In the genomic region with DNA sequence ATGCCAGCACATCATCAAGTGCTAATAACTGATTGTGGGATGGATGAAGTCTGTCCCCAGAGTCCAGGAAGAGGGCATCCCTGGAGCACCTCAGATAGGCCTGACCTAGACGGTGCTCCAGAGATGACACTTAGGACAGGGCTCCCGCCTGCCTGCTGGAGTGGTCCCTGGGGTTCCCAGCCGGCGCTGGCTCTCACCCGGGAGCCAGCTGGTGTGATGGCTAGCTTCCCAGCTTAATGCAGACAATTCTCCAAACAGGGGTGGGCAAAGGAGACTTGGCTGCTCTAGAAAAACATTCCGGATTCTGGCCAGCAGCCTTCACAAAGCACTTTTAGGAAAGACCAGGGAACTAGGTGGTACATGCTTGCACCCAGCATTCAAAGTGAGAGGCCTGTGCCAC, we compare ENCODE assay signal across 22 cellular contexts. TPM values are rescaled to one million over a fixed set of nuclear protein-coding genes. Genes with fewer than 3 reads are reported as not detected.
DNase-seq lines count a peak whose midpoint lies in the region; ATAC-seq and TF ChIP-seq lines count a peak whose summit lies in the region.
"Had no signal": no experiment of that assay in that cellular context is flagged by ENCODE, and none has a peak within 500 bp of the region (broad histone marks: within the 10 kb centered on the region; RNA-seq: fewer than 3 reads in every experiment).

No MANE protein-coding gene starts in this region.

- no peak for TF ChIP-seq CTCF in body of pancreas (IDR thresholded peaks at IDR 0.05)

- H3K4me3 ChIP-seq in MG63 (no peak overlapping the region), neuronal stem cell (ENCODE audit: low read length in 2 of 2) (no peak overlapping the region), body of pancreas (no peak overlapping the region)
- H3K4me3 ChIP-seq: Peyer's patch, SJCRH30 had no signal

- H3K4me1 ChIP-seq in neuronal stem cell (ENCODE audit: control insufficient read depth in 2 of 2, insufficient read depth in 1 of 2, low read depth in 1 of 2, low read length in 2 of 2) (peaks cover 3 to 4% of the 10 kb centered on the region in 2 donors), body of pancreas (peaks cover 6% of the 10 kb centered on the region)
- H3K4me1 ChIP-seq: Peyer's patch, SJCRH30 had no signal

- H3K79me1 ChIP-seq in neuronal stem cell (ENCODE audit: low read depth, low read length) = no peaks in the 10 kb centered on the region

- no peak overlapping the region for H4K91ac ChIP-seq in neuronal stem cell (ENCODE audit: low read depth, low read length, poor library complexity)

- intact Hi-C loops in head of caudate nucleus (cut with DNase I) (no loop called here), body of pancreas (cut with DNase I) (no loop called here)

- peak overlapping the region; percentile 43 for H3K4ac ChIP-seq in neuronal stem cell (ENCODE audit: low read length)

- DNase-seq in DMS 273 (lab: John Stamatoyannopoulos, UW; ENCODE audit: unreplicated experiment) (peak; percentile 84), DMS 273 treated with DMSO at 0.1 percent for 48 hours (lab: John Stamatoyannopoulos, UW) (no peak), MG63 (peak; percentile 28), NCI-H524 (lab: John Stamatoyannopoulos, UW) (peak; percentile 23 to 61), neuronal stem cell (ENCODE audit: low spot score) (no peak), pons (ENCODE audit: low spot score) (no peak), head of caudate nucleus (no peak), body of pancreas (no peak)
- DNase-seq: AML-193; C1 segment of cervical spinal cord; Calu3; CD8-positive, alpha-beta T cell; Kasumi-1; NCI-H1436; NCI-H2029 treated with DMSO at 0.1 percent for 48 hours; NCI-H748 treated with DMSO at 0.1 percent for 48 hours; Peyer's patch; SJCRH30; T-helper 1 cell had no signal

- H2BK120ac ChIP-seq in neuronal stem cell (ENCODE audit: low read depth, low read length) = no peak overlapping the region

- H3K18ac ChIP-seq in neuronal stem cell (ENCODE audit: low read length) = no peak overlapping the region

- no peak overlapping the region for H2BK12ac ChIP-seq in neuronal stem cell (ENCODE audit: low read length)

- H3K27me3 ChIP-seq in MG63 = peaks cover 1% of the 10 kb centered on the region; the same call in 1 of the 2 replicates
- peaks cover 0 to 46% (median 0%) of the 10 kb centered on the region in 3 experiments for H3K27me3 ChIP-seq in neuronal stem cell (ENCODE audit: control insufficient read depth in 3 of 3, insufficient read depth in 3 of 3, low read depth in 1 of 3, low read length in 3 of 3)
- no peaks in the 10 kb centered on the region for H3K27me3 ChIP-seq in body of pancreas
- H3K27me3 ChIP-seq: Peyer's patch, SJCRH30 had no signal

- no CpG with 5 or more reads among the region's 6 CpGs for WGBS in neuronal stem cell (ENCODE audit: extremely low coverage in 2 of 2, insufficient read length in 2 of 2, insufficient replicate concordance in 1 of 2), 2 donors
- WGBS in body of pancreas, 2 donors = 51 to 67% methylated on average over 2 to 6 of the region's 6 CpGs

- no peak for TF ChIP-seq POLR2A in body of pancreas (IDR thresholded peaks at IDR 0.05)

- no peaks in the 10 kb centered on the region for H3K36me3 ChIP-seq in MG63
- H3K36me3 ChIP-seq in neuronal stem cell (replicated peaks in 1 of 2; ENCODE audit: control insufficient read depth in 2 of 2, insufficient read depth in 2 of 2, low read length in 2 of 2) = no peaks in the 10 kb centered on the region
- H3K36me3 ChIP-seq in body of pancreas (replicated peaks in 1 of 2; ENCODE audit: insufficient read depth in 1 of 2, low read depth in 2 of 2) = no peaks in the 10 kb centered on the region
- H3K36me3 ChIP-seq: SJCRH30 had no signal

- H2BK15ac ChIP-seq in neuronal stem cell (ENCODE audit: low read length) = no peak overlapping the region

- no peak overlapping the region for H3K4me2 ChIP-seq in neuronal stem cell (ENCODE audit: insufficient read depth, low read length, poor library complexity, severe bottlenecking)

- no peak overlapping the region for H2BK5ac ChIP-seq in neuronal stem cell (ENCODE audit: low read length)

- no peak overlapping the region for H3K9ac ChIP-seq in neuronal stem cell (ENCODE audit: low read depth, low read length, poor library complexity)

- no peak overlapping the region for H3K27ac ChIP-seq in neuronal stem cell (replicated peaks; ENCODE audit: low read length)
- no peak overlapping the region for H3K27ac ChIP-seq in body of pancreas
- H3K27ac ChIP-seq: 22Rv1, SJCRH30 had no signal

- H3K23ac ChIP-seq in neuronal stem cell (ENCODE audit: low read depth, low read length, poor library complexity) = no peak overlapping the region

- no peak overlapping the region for H2AK5ac ChIP-seq in neuronal stem cell (ENCODE audit: low read depth, low read length)

- H3K9me3 ChIP-seq in MG63 (no peaks in the 10 kb centered on the region), neuronal stem cell (replicated peaks in 1 of 2; ENCODE audit: control insufficient read depth in 2 of 2, insufficient read depth in 1 of 2, low read depth in 1 of 2, low read length in 2 of 2) (no peaks in the 10 kb centered on the region), body of pancreas (no peaks in the 10 kb centered on the region)
- H3K9me3 ChIP-seq: Peyer's patch, SJCRH30 had no signal

- ATAC-seq in body of pancreas = no peak
- ATAC-seq: CD8-positive, alpha-beta T cell had no signal

- H3K14ac ChIP-seq in neuronal stem cell (ENCODE audit: low read length) = peak overlapping the region; percentile 31

- no peak overlapping the region for H4K8ac ChIP-seq in neuronal stem cell (ENCODE audit: low read depth, low read length)

- H2AFZ ChIP-seq in neuronal stem cell (ENCODE audit: low read length) = no peak overlapping the region

RNA-seq across cellular contexts. Expression of a gene that starts 18.6 kb away (rescaled TPM):
- 0.40 TPM in 1 of 2 replicates, not detected in the other for total RNA-seq in MG63 (2014; rRNA removed; shearing (Covaris generic); ENCODE audit: low replicate concordance)
- 0.08 TPM for polyA plus RNA-seq in neuronal stem cell (2013, experiment 1 of 2)
- polyA plus RNA-seq in neuronal stem cell (2013, experiment 2 of 2) = 0.04 TPM
- 1 to 10 TPM; 5.3 to 6.2 TPM for total RNA-seq in body of pancreas

RNA-seq across cellular contexts. Expression of a gene that starts 27.7 kb away (rescaled TPM):
- total RNA-seq in MG63 (2014; rRNA removed; shearing (Covaris generic); ENCODE audit: low replicate concordance) = not detected in 2 replicates
- 0.03 TPM for polyA plus RNA-seq in neuronal stem cell (2013, experiment 1 of 2)
- not detected for polyA plus RNA-seq in neuronal stem cell (2013, experiment 2 of 2)
- under 1 TPM in 1 of 2 donors, not detected in 1; 0.78 TPM for total RNA-seq in body of pancreas
- total RNA-seq: Calu3; CD8-positive, alpha-beta T cell; MCF 10A; NCI-H460; SJCRH30 had no signal

RNA-seq across cellular contexts. Expression of a gene that starts 49.4 kb away (rescaled TPM):
- total RNA-seq in MG63 (2014; rRNA removed; shearing (Covaris generic); ENCODE audit: low replicate concordance) = 18.6 and 42.8 TPM in 2 replicates
- polyA plus RNA-seq in neuronal stem cell (2013, experiment 1 of 2) = 11.7 TPM
- polyA plus RNA-seq in neuronal stem cell (2013, experiment 2 of 2) = 12.1 TPM
- total RNA-seq in body of pancreas = 100 to 1,000 TPM in 1 of 2 donors, 10 to 100 TPM in 1; 61.5 to 137 TPM
- total RNA-seq: SJCRH30 had no signal

RNA-seq across cellular contexts. Expression of a gene that starts 54.8 kb away (rescaled TPM):
- 7.5 and 21.6 TPM in 2 replicates for total RNA-seq in MG63 (2014; rRNA removed; shearing (Covaris generic); ENCODE audit: low replicate concordance)
- 73.3 TPM for polyA plus RNA-seq in neuronal stem cell (2013, experiment 1 of 2)
- polyA plus RNA-seq in neuronal stem cell (2013, experiment 2 of 2) = 73.2 TPM
- total RNA-seq in body of pancreas = 10 to 100 TPM; 16.8 to 16.9 TPM

Comparison
In these comparisons a context has a peak if more than half of its experiments do, and no peak if none do; other contexts are left out.
1. DNase-seq: peak in DMS 273 (single experiment), MG63 (single experiment) and NCI-H524 (2 of 2); none in DMS 273 treated with DMSO at 0.1 percent for 48 hours (single experiment), neuronal stem cell (single experiment), pons (single experiment), head of caudate nucleus (0 of 42) and body of pancreas (0 of 4).